In genomic region chr10:131514454-131514853, GRCh38 we compare ENCODE assay signal across 14 cellular contexts.
A peak's percentile ranks its signal among the peaks of the same experiment; 100 is the strongest.
DNase-seq lines count a peak whose midpoint lies in the region; ATAC-seq lines count a peak whose summit lies in the region.
"Had no signal": no experiment of that assay in that cellular context is flagged by ENCODE, and none has a peak within 500 bp of the region (broad histone marks: within the 10 kb centered on the region; RNA-seq: fewer than 3 reads in every experiment).

No MANE protein-coding gene starts in this region.

- peak; percentile 19 for DNase-seq in NK-92 treated with Interleukin-12 subunit alpha and Interleukin-12 subunit beta, amount 100 ng/mL, for 24 hours (lab: John Stamatoyannopoulos, UW)
- DNase-seq in NK-92 (lab: John Stamatoyannopoulos, UW; ENCODE audit: unreplicated experiment) (no peak), M059J (ENCODE audit: low read depth) (peak; percentile 70), astrocyte of the hippocampus (ENCODE audit: low read depth, low spot score) (peak; percentile 71), occipital lobe (lab: John Stamatoyannopoulos, UW) (peak; percentile 11)
- DNase-seq: activated CD4-positive, alpha-beta T cell treated with anti-CD3 and anti-CD28 coated beads, Interleukin-2, amount 10 ng/mL, durations not matched to agents 24 days and 14 days; CD4-positive, CD25-positive, alpha-beta regulatory T cell; mucosa of descending colon; NCI-H2081 treated with DMSO at 0.1 percent for 48 hours; SHP77; testis had no signal

- ATAC-seq in HG02798 (IDR thresholded peaks at IDR 0.05; ENCODE audit: poor library complexity, unreplicated experiment) = no peak
- no peak for ATAC-seq in HG03439 (IDR thresholded peaks at IDR 0.05; ENCODE audit: unreplicated experiment)
- ATAC-seq in HG03025 (IDR thresholded peaks at IDR 0.05; ENCODE audit: low FRiP score, unreplicated experiment) = no peak
- ATAC-seq: mucosa of descending colon had no signal
